In the genomic region with DNA sequence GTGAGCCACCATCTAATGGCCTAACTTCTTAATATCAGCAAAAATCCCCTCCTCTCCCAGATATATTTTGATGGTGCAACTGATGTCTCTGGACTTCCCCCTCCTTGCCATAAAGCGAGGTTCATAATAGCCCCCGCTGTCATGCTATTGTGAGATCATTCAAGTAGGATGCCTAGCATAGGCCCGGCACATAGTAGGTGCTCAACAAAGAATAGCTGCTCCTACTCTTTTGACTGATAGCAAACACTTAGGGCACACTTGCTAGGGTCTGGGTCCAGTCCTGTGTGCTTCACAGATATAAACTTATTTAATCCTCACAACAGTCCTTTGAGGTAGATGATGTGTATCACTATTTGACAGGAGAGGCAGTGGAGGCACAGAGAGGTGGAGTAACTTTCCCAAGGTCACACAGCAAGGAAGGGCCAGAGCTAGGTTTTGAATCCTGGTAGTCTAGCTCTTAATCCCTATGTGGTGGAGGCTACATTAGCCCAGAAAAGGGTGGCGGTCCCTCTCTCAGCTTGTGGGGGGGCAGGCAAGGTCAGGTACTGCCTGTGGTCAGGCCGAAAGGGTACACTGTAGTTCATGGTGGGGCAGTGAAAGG, we compare ENCODE assay signal across 1 cellular context.
A peak's percentile ranks its signal among the peaks of the same experiment; 100 is the strongest.
TF ChIP-seq lines count a peak whose summit lies in the region.

No MANE protein-coding gene starts in this region.

TF ChIP-seq in H1, 55 proteins besides CTCF, POLR2A, EP300 and RAD21:
- TF ChIP-seq CHD1 (IDR thresholded peaks at IDR 0.05; ENCODE audit: low read depth, low read length) (no peak), FOSL1 (IDR thresholded peaks at IDR 0.05; ENCODE audit: insufficient read depth, low read depth, low read length) (no peak), RFX5 (IDR thresholded peaks at IDR 0.05; ENCODE audit: borderline replicate concordance, low read depth, low read length) (no peak), MAFK (IDR thresholded peaks at IDR 0.05; ENCODE audit: low read depth, low read length) (no peak), SIRT6 (IDR thresholded peaks at IDR 0.05; ENCODE audit: low read length) (no peak), KDM1A (IDR thresholded peaks at IDR 0.05; ENCODE audit: borderline replicate concordance, low read length) (peak; percentile 83)
